8 cellular contexts compared by ENCODE assay signal in the genomic region with DNA sequence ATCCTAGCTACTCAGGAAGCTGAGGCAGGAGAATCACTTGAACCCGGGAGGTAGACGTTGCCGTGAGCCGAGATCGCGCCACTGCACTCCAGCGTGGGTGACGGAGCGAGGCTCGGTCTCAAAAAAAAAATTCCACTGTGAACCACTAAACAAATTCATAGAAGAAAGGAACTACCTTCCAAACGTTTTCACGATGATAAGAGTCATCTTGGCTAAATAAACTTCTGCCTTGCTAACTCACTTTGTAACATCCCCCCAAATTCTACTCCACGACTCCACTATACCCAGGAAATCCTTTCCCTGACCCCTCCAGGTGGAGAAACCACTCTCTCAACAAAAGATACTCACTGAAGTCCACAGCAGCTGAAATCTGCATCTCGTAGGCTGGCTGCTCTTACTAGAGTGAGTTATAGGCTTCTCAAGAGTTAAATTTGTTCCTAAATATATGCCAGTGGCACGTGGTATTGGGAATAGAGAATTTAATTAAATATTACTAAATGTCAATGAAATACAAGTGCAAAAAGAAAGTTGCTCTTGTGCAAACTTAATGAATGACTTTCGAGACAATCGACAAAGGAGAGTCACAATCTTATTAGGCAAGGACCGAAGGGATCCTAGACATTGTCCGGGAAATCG. TPM values are rescaled to one million over a fixed set of nuclear protein-coding genes. Genes with fewer than 3 reads are reported as not detected.
DNase-seq lines count a peak whose midpoint lies in the region; ATAC-seq and TF ChIP-seq lines count a peak whose summit lies in the region.

No MANE protein-coding gene starts in this region.

- H3K4me1 ChIP-seq in suprapubic skin: peaks cover 39% of the 10 kb centered on the region

- peak overlapping the region; percentile 89 for H3K27ac Mint-ChIP-seq in T-helper 2 cell treated with Interferon-gamma antibody and Interleukin-4, amounts not matched to agents 5 μg/mL and 100 μg/mL, for 36 hours

- DNase-seq in T-helper 2 cell treated with Interferon-gamma antibody and Interleukin-4, amounts not matched to agents 5 μg/mL and 100 μg/mL, for 36 hours (ENCODE audit: low spot score): no peak
- DNase-seq in T-helper 2 cell (no peak), suprapubic skin (ENCODE audit: low spot score in 2 of 2) (peak in 1 of 2 donors; percentile 5), NCI-H446 treated with DMSO at 0.1 percent for 48 hours (lab: John Stamatoyannopoulos, UW) (no peak), GF-D8 (lab: John Stamatoyannopoulos, UW) (no peak), DMS153 (lab: John Stamatoyannopoulos, UW) (no peak)
- no peak for DNase-seq in activated T-cell treated with anti-CD3 and anti-CD28 coated beads, Interleukin-2, amount 50 U/mL, for 4 hours

- no peaks in the 10 kb centered on the region for H3K9me3 Mint-ChIP-seq in T-helper 2 cell treated with Interferon-gamma antibody and Interleukin-4, amounts not matched to agents 5 μg/mL and 100 μg/mL, for 36 hours
- no peaks in the 10 kb centered on the region for H3K9me3 Mint-ChIP-seq in activated T-cell treated with anti-CD3 and anti-CD28 coated beads, Interleukin-2, amount 50 U/mL, for 4 hours

- no peak for TF ChIP-seq CTCF in suprapubic skin (IDR thresholded peaks at IDR 0.05)

- no peaks in the 10 kb centered on the region for H3K9me3 ChIP-seq in iPS-18c (ENCODE audit: control insufficient read depth, insufficient read depth, low read length)
- no peaks in the 10 kb centered on the region for H3K9me3 ChIP-seq in suprapubic skin

- H3K27me3 ChIP-seq in suprapubic skin: no peaks in the 10 kb centered on the region

- H3K36me3 ChIP-seq in suprapubic skin: no peaks in the 10 kb centered on the region

- H3K27me3 Mint-ChIP-seq in T-helper 2 cell treated with Interferon-gamma antibody and Interleukin-4, amounts not matched to agents 5 μg/mL and 100 μg/mL, for 36 hours (ENCODE audit: low read depth): no peaks in the 10 kb centered on the region
- no peaks in the 10 kb centered on the region for H3K27me3 Mint-ChIP-seq in activated T-cell treated with anti-CD3 and anti-CD28 coated beads, Interleukin-2, amount 50 U/mL, for 4 hours (ENCODE audit: low read depth)

- no peak for TF ChIP-seq POLR2A in suprapubic skin (IDR thresholded peaks at IDR 0.05)

- no peak for ATAC-seq in activated T-cell treated with anti-CD3 and anti-CD28 coated beads, Interleukin-2, amount 50 U/mL, for 4 hours

- peaks cover 47% of the 10 kb centered on the region for H3K4me1 Mint-ChIP-seq in T-helper 2 cell treated with Interferon-gamma antibody and Interleukin-4, amounts not matched to agents 5 μg/mL and 100 μg/mL, for 36 hours (ENCODE audit: low read depth)
- H3K4me1 Mint-ChIP-seq in activated T-cell treated with anti-CD3 and anti-CD28 coated beads, Interleukin-2, amount 50 U/mL, for 4 hours (ENCODE audit: low read depth): peaks cover 50% of the 10 kb centered on the region

- 26% methylated on average over 20 of the region's 20 CpGs for WGBS in suprapubic skin

- H3K4me3 Mint-ChIP-seq in T-helper 2 cell treated with Interferon-gamma antibody and Interleukin-4, amounts not matched to agents 5 μg/mL and 100 μg/mL, for 36 hours: peak overlapping the region; percentile 92
- H3K4me3 Mint-ChIP-seq in activated T-cell treated with anti-CD3 and anti-CD28 coated beads, Interleukin-2, amount 50 U/mL, for 4 hours: peak overlapping the region; percentile 87

- H3K27ac ChIP-seq in suprapubic skin: peak overlapping the region; percentile 100

- TF ChIP-seq EP300 in suprapubic skin (IDR thresholded peaks at IDR 0.05): no peak

- H3K4me3 ChIP-seq in iPS-18c (ENCODE audit: insufficient read depth, low read depth, low read length) (peak overlapping the region; percentile 81), suprapubic skin (peak overlapping the region; percentile 100)

- peaks cover 13% of the 10 kb centered on the region for H3K36me3 Mint-ChIP-seq in T-helper 2 cell treated with Interferon-gamma antibody and Interleukin-4, amounts not matched to agents 5 μg/mL and 100 μg/mL, for 36 hours (ENCODE audit: low read depth)
- H3K36me3 Mint-ChIP-seq in activated T-cell treated with anti-CD3 and anti-CD28 coated beads, Interleukin-2, amount 50 U/mL, for 4 hours (ENCODE audit: insufficient read depth): peaks cover 6% of the 10 kb centered on the region

RNA-seq across cellular contexts. Expression of gene GTF2I, which starts 1.6 kb away (rescaled TPM):
- total RNA-seq in activated T-cell treated with anti-CD3 and anti-CD28 coated beads, Interleukin-2, amount 50 U/mL, for 4 hours: 100 to 1,000 TPM; 161 to 195 (median 181) TPM
- 100 to 1,000 TPM; 142 to 376 (median 172) TPM for total RNA-seq in suprapubic skin
